Comparison of ENCODE assay signal across 29 cellular contexts in the genomic region with DNA sequence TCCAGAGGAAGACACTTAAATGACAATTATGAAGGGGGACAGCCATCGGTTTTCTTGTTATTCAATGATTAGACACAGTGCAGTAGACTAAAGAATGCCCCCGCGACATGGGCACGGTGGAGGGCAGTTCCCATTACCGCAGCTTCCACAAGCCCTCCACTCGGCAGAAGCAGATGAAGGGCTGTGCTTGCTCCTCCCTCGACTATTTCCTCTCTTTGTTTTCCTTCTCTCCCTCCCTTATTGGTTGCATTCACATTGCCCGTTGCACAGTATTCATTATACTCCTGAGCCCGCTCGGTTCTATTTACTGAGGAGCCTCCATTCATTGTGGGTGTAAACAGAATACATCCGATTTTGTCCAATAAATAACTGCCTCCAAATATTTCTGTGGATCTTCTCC.
"Had no signal": no experiment of that assay in that cellular context is flagged by ENCODE, and none has a peak within 500 bp of the region (broad histone marks: within the 10 kb centered on the region; RNA-seq: fewer than 3 reads in every experiment).

No MANE protein-coding gene starts in this region.

- H3K4me3 Mint-ChIP-seq: activated B cell treated with CpG ODN at 0.5 μM for 24 hours; activated CD4-positive, alpha-beta T cell treated with anti-CD3 and anti-CD28 coated beads, Interleukin-2, amount 10 ng/mL, durations not matched to agents 24 days and 14 days; activated CD8-positive, alpha-beta memory T cell treated with anti-CD3 and anti-CD28 coated beads, Interleukin-2, amount 10 ng/mL, durations not matched to agents 7 days and 5 days; activated naive CD4-positive, alpha-beta T cell treated with anti-CD3 and anti-CD28 coated beads, Interleukin-2, amount 50 U/mL, for 24 hours; activated naive CD8-positive, alpha-beta T cell treated with anti-CD3 and anti-CD28 coated beads, Interleukin-2, amount 50 U/mL, for 24 hours; activated T-cell treated with anti-CD3 and anti-CD28 coated beads, Interleukin-2, amount 50 U/mL, for 24 hours; activated T-helper 1 cell treated with anti-CD3 and anti-CD28 coated beads, Interleukin-12 subunit alpha, Interleukin-12 subunit beta, Interleukin-2, Interleukin-4 antibody, amounts not matched to agents 30 ng/mL and 10 ng/mL and 1 ng/mL, durations not matched to agents 14 hours and 24 hours and 36 hours; brain had no signal

- ATAC-seq: activated CD8-positive, alpha-beta memory T cell treated with anti-CD3 and anti-CD28 coated beads, Interleukin-2, amount 10 ng/mL, durations not matched to agents 7 days and 5 days; activated naive CD8-positive, alpha-beta T cell treated with anti-CD3 and anti-CD28 coated beads, Interleukin-2, amount 50 U/mL, for 24 hours; K562 had no signal

- H3K27me3 Mint-ChIP-seq: activated B cell treated with CpG ODN at 0.5 μM for 24 hours, brain had no signal

- DNase-seq: activated B cell treated with CpG ODN at 0.5 μM for 24 hours; activated CD4-positive, alpha-beta T cell treated with anti-CD3 and anti-CD28 coated beads for 1 hour; activated CD4-positive, alpha-beta T cell treated with anti-CD3 and anti-CD28 coated beads, Interleukin-2, amount 10 ng/mL, durations not matched to agents 24 days and 14 days; activated CD4-positive, alpha-beta T cell treated with anti-CD3 and anti-CD28 coated beads, Interleukin-2, amount 50 U/mL, for 48 hours; activated CD8-positive, alpha-beta memory T cell treated with anti-CD3 and anti-CD28 coated beads, Interleukin-2, amount 10 ng/mL, durations not matched to agents 7 days and 5 days; activated effector memory CD4-positive, alpha-beta T cell treated with Interleukin-2 at 50 U/mL for 16 hours; activated naive CD4-positive, alpha-beta T cell; activated naive CD8-positive, alpha-beta T cell treated with anti-CD3 and anti-CD28 coated beads, Interleukin-2, amount 50 U/mL, for 24 hours; activated T-cell treated with anti-CD3 and anti-CD28 coated beads, Interleukin-2, amount 50 U/mL, for 24 hours; amniotic stem cell; Karpas-422; MM.1S; NCI-H146; NCI-H187 treated with DMSO at 0.1 percent for 48 hours; NCI-H2081 treated with DMSO at 0.1 percent for 48 hours; NCI-H2171 treated with DMSO at 0.1 percent for 48 hours; NCI-H226; NCI-H526; Peyer's patch; Right ventricle myocardium superior; SJCRH30; SK-N-SH; T-helper 1 cell had no signal

- H3K9me3 ChIP-seq: ascending aorta, SJCRH30, SK-N-SH had no signal

- H3K27ac Mint-ChIP-seq: activated B cell treated with CpG ODN at 0.5 μM for 24 hours; activated CD4-positive, alpha-beta T cell treated with anti-CD3 and anti-CD28 coated beads, Interleukin-2, amount 10 ng/mL, durations not matched to agents 24 days and 14 days; activated CD8-positive, alpha-beta memory T cell treated with anti-CD3 and anti-CD28 coated beads, Interleukin-2, amount 10 ng/mL, durations not matched to agents 7 days and 5 days; activated naive CD4-positive, alpha-beta T cell treated with anti-CD3 and anti-CD28 coated beads, Interleukin-2, amount 50 U/mL, for 24 hours; activated naive CD8-positive, alpha-beta T cell treated with anti-CD3 and anti-CD28 coated beads, Interleukin-2, amount 50 U/mL, for 24 hours; activated T-cell treated with anti-CD3 and anti-CD28 coated beads, Interleukin-2, amount 50 U/mL, for 24 hours; activated T-helper 1 cell treated with anti-CD3 and anti-CD28 coated beads, Interleukin-12 subunit alpha, Interleukin-12 subunit beta, Interleukin-2, Interleukin-4 antibody, amounts not matched to agents 30 ng/mL and 10 ng/mL and 1 ng/mL, durations not matched to agents 14 hours and 24 hours and 36 hours had no signal

- H3K4me1 ChIP-seq: ascending aorta, Peyer's patch, SJCRH30 had no signal

- H3K36me3 Mint-ChIP-seq: activated CD8-positive, alpha-beta memory T cell treated with anti-CD3 and anti-CD28 coated beads, Interleukin-2, amount 10 ng/mL, durations not matched to agents 7 days and 5 days; activated naive CD4-positive, alpha-beta T cell treated with anti-CD3 and anti-CD28 coated beads, Interleukin-2, amount 50 U/mL, for 24 hours; brain had no signal

- H3K27ac ChIP-seq: ascending aorta, Peyer's patch, RWPE1, SJCRH30 had no signal

- H3K36me3 ChIP-seq: ascending aorta, Peyer's patch, SJCRH30 had no signal

- H3K9me3 Mint-ChIP-seq: activated B cell treated with CpG ODN at 0.5 μM for 24 hours; activated CD4-positive, alpha-beta T cell treated with anti-CD3 and anti-CD28 coated beads, Interleukin-2, amount 10 ng/mL, durations not matched to agents 24 days and 14 days; activated naive CD4-positive, alpha-beta T cell treated with anti-CD3 and anti-CD28 coated beads, Interleukin-2, amount 50 U/mL, for 24 hours; activated naive CD8-positive, alpha-beta T cell treated with anti-CD3 and anti-CD28 coated beads, Interleukin-2, amount 50 U/mL, for 24 hours; activated T-cell treated with anti-CD3 and anti-CD28 coated beads, Interleukin-2, amount 50 U/mL, for 24 hours; activated T-helper 1 cell treated with anti-CD3 and anti-CD28 coated beads, Interleukin-12 subunit alpha, Interleukin-12 subunit beta, Interleukin-2, Interleukin-4 antibody, amounts not matched to agents 30 ng/mL and 10 ng/mL and 1 ng/mL, durations not matched to agents 14 hours and 24 hours and 36 hours had no signal

- H3K27me3 ChIP-seq: ascending aorta, Peyer's patch, SJCRH30 had no signal

- H3K4me3 ChIP-seq: ascending aorta, K562, Peyer's patch, SJCRH30 had no signal

- H3K4me2 ChIP-seq: SK-N-SH had no signal

- H3K4me1 Mint-ChIP-seq: activated B cell treated with CpG ODN at 0.5 μM for 24 hours; activated naive CD4-positive, alpha-beta T cell treated with anti-CD3 and anti-CD28 coated beads, Interleukin-2, amount 50 U/mL, for 24 hours; activated naive CD8-positive, alpha-beta T cell treated with anti-CD3 and anti-CD28 coated beads, Interleukin-2, amount 50 U/mL, for 24 hours had no signal
